8 cellular contexts compared by ENCODE assay signal in the genomic region with DNA sequence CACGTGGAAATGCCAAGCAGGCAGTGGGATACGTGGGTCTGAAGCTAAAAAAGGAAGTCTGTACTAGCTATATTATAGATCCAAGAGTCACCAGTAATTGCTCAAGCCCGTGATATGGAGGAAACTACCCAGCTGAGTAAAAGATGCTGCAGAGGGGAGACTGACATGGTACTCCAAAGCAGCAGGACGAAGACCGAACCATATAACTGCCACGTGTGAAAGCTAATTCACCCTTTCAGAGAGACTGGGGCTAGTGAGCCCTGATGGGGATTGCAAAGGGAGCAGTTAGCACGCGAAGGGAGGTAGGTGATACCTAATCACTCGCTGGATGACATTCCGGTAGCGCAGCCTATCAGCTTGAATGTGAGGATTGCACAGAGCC. TPM values are rescaled to one million over a fixed set of nuclear protein-coding genes. Genes with fewer than 3 reads are reported as not detected.
DNase-seq lines count a peak whose midpoint lies in the region; ATAC-seq, FAIRE-seq and TF ChIP-seq lines count a peak whose summit lies in the region.

No MANE protein-coding gene starts in this region.

- peak; percentile 46 for ATAC-seq in activated CD4-positive, alpha-beta T cell treated with anti-CD3 and anti-CD28 coated beads for 36 hours
- peak; percentile 29 for ATAC-seq in HG02763 (IDR thresholded peaks at IDR 0.05; ENCODE audit: unreplicated experiment)
- peak; percentile 48 for ATAC-seq in GM12878
- ATAC-seq in left lobe of liver, result peak; percentile 45
- ATAC-seq in GM21367 (IDR thresholded peaks at IDR 0.05; ENCODE audit: unreplicated experiment), result no peak

- intact Hi-C loops in activated CD4-positive, alpha-beta T cell treated with anti-CD3 and anti-CD28 coated beads for 36 hours (cut with DNase I, micrococcal nuclease), result loop anchor here (1.0 to 10.0 kb wide), 4 partner anchors 33 to 949 kb away; partner anchors contain the start of genes PTPN22 (in 1 of the 2), RSBN1 (in 1 of the 2) and SLC16A1 (in 1 of the 2)
- intact Hi-C loops in GM12878 (cut with micrococcal nuclease; ENCODE audit: unreplicated experiment), result loop anchor here (2.0 to 10.0 kb wide), 2 partner anchors 45 to 149 kb away; partner anchors contain the start of gene PHTF1
- intact Hi-C loops in tibial artery (cut with DNase I; ENCODE audit: low total_unique reads), result loop anchor here (10.0 kb wide), 2 partner anchors 89 to 149 kb away; partner anchors contain the start of genes PHTF1 and RSBN1

- no peaks in the 10 kb centered on the region for H3K9me3 ChIP-seq in GM12878 (replicated peaks; ENCODE audit: control insufficient read depth, insufficient read depth, low read length)
- no peaks in the 10 kb centered on the region for H3K9me3 ChIP-seq in tibial artery

- H2AFZ ChIP-seq in GM12878 (ENCODE audit: control insufficient read depth, low read depth, low read length), result peak overlapping the region; percentile 91

- POLR2A ChIA-PET in activated CD4-positive, alpha-beta T cell treated with anti-CD3 and anti-CD28 coated beads for 36 hours (lab: Charles Lee), result interaction anchor here (0.6 to 5.1 kb wide), 12 partner anchors 9 to 606 kb away, joined by 3 to 78 read pairs (median 4); partner anchors contain the start of genes HIPK1 and RSBN1
- POLR2A ChIA-PET in GM12878 (lab: Charles Lee), result interaction anchor here (0.7 to 5.8 kb wide), 20 partner anchors 9 to 145 kb away, joined by 3 to 68 read pairs (median 4); partner anchors contain the start of genes BCL2L15, HIPK1 and PHTF1

- SMC1A ChIA-PET in GM12878 (lab: Charles Lee; ENCODE audit: uncharacterized antibody, unreplicated experiment), result interaction anchor here (0.7 to 7.9 kb wide), 35 partner anchors 9 to 772 kb away, joined by 3 to 205 read pairs (median 5); partner anchors contain the start of genes BCL2L15, HIPK1 and PHTF1

- in situ Hi-C loops in GM12878 (cut with MboI), result loop anchor here (5.0 kb wide), 1 partner anchor 67 kb away; no protein-coding TSS in a partner anchor

- BruUV-seq in GM12878 (replicated peaks; lab: Mats Ljungman, UMichigan), result TSS peak; percentile 75

- DNase-seq in activated CD4-positive, alpha-beta T cell treated with anti-CD3 and anti-CD28 coated beads for 36 hours, result no peak
- no peak for DNase-seq in activated CD4-positive, alpha-beta T cell treated with anti-CD3 and anti-CD28 coated beads, Interleukin-2, amount 50 U/mL, for 48 hours
- DNase-seq in NCI-H510A (lab: John Stamatoyannopoulos, UW) (peak; percentile 50), GM12878 (ENCODE audit: low read depth, low spot score) (no peak), left lobe of liver (ENCODE audit: low spot score) (no peak), tibial artery (no peak)

- no peaks in the 10 kb centered on the region for H3K27me3 Mint-ChIP-seq in activated CD4-positive, alpha-beta T cell treated with anti-CD3 and anti-CD28 coated beads for 36 hours

- peak overlapping the region; percentile 96 for H3K4me2 ChIP-seq in GM12878 (ENCODE audit: control insufficient read depth, insufficient read depth)

- peaks cover 38% of the 10 kb centered on the region for H3K79me2 ChIP-seq in GM12878 (ENCODE audit: control insufficient read depth, insufficient read depth, low read length)

- peaks cover 49% of the 10 kb centered on the region for H3K36me3 Mint-ChIP-seq in activated CD4-positive, alpha-beta T cell treated with anti-CD3 and anti-CD28 coated beads for 36 hours (ENCODE audit: low read depth)

- no peak for TF ChIP-seq CTCF in GM12878 (IDR thresholded peaks at IDR 0.05 in 2 of 3, conservative IDR thresholded peaks at IDR 0.05 in 1 of 3; ENCODE audit: control insufficient read depth in 2 of 3, extremely low read depth in 1 of 3, insufficient read depth in 1 of 3, low read depth in 3 of 3, low read length in 3 of 3)
- TF ChIP-seq CTCF in tibial artery (IDR thresholded peaks at IDR 0.05), result no peak

- no peaks in the 10 kb centered on the region for H4K20me1 ChIP-seq in GM12878 (ENCODE audit: control insufficient read depth, insufficient read depth)

- TF ChIP-seq EP300 in GM12878 (IDR thresholded peaks at IDR 0.05; ENCODE audit: borderline replicate concordance in 1 of 2, control insufficient read depth in 1 of 2, low read depth in 2 of 2, low read length in 2 of 2), result no peak

- H3K27ac Mint-ChIP-seq in activated CD4-positive, alpha-beta T cell treated with anti-CD3 and anti-CD28 coated beads for 36 hours, result peak overlapping the region; percentile 96

- peak overlapping the region; percentile 88 for H3K4me3 ChIP-seq in GM12878
- peak overlapping the region; percentile 61 to 87 for H3K4me3 ChIP-seq in tibial artery

- H3K4me3 Mint-ChIP-seq in activated CD4-positive, alpha-beta T cell treated with anti-CD3 and anti-CD28 coated beads for 36 hours, result peak overlapping the region; percentile 85

- peaks cover 58% of the 10 kb centered on the region for H3K4me1 Mint-ChIP-seq in activated CD4-positive, alpha-beta T cell treated with anti-CD3 and anti-CD28 coated beads for 36 hours

- CTCF ChIA-PET in activated CD4-positive, alpha-beta T cell treated with anti-CD3 and anti-CD28 coated beads for 36 hours (lab: Charles Lee), result interaction anchor here (0.6 to 6.0 kb wide), 15 partner anchors 25 to 831 kb away, joined by 3 to 62 read pairs (median 5); partner anchors contain the start of genes HIPK1, LRIG2 and RSBN1
- CTCF ChIA-PET in GM12878 (lab: Yijun Ruan, JAX), result interaction anchor here (0.6 to 7.7 kb wide), 18 partner anchors 11 to 92 kb away, joined by 3 to 79 read pairs (median 6); partner anchors contain the start of genes HIPK1, OLFML3 and RSBN1

- TF ChIP-seq RAD21 in GM12878 (IDR thresholded peaks at IDR 0.05; ENCODE audit: insufficient read depth, low read depth, low read length), result no peak

- WGBS in GM12878 (ENCODE audit: insufficient coverage, insufficient replicate concordance, low lambda C conversion rate, missing lambda C conversion rate), result 1% methylated on average over 11 of the region's 11 CpGs

- H3K36me3 ChIP-seq in GM12878 (ENCODE audit: control insufficient read depth in 2 of 2, insufficient read depth in 2 of 2, low read length in 1 of 2) (peaks cover 1 to 14% of the 10 kb centered on the region in 2 experiments; a peak in 2 of 4 replicates), tibial artery (peaks cover 5 to 37% (median 7%) of the 10 kb centered on the region in 3 donors)

- H3K27ac ChIP-seq in GM12878 (ENCODE audit: control insufficient read depth, insufficient read depth) (peak overlapping the region; percentile 88), tibial artery (peak overlapping the region; percentile 80 to 83)

- H3K9me3 Mint-ChIP-seq in activated CD4-positive, alpha-beta T cell treated with anti-CD3 and anti-CD28 coated beads for 36 hours (ENCODE audit: low read depth), result no peaks in the 10 kb centered on the region

- RAD21 ChIA-PET in GM12878 (lab: Charles Lee; ENCODE audit: unreplicated experiment), result interaction anchor here (0.8 to 4.0 kb wide), 17 partner anchors 15 to 1189 kb away, joined by 3 to 110 read pairs (median 7); partner anchors contain the start of genes BCL2L15, HIPK1, PHTF1 and RSBN1

- TF ChIP-seq POLR2A in GM12878 (IDR thresholded peaks at IDR 0.05; ENCODE audit: low read depth, low read length), result no peak

- peak overlapping the region; percentile 85 for H3K9ac ChIP-seq in GM12878 (ENCODE audit: control insufficient read depth, insufficient read depth, low read length)

- FAIRE-seq in GM12878 (lab: Jason Lieb, UNC), result peak; percentile 72

- no peaks in the 10 kb centered on the region for H3K27me3 ChIP-seq in GM12878 (replicated peaks in 1 of 2; ENCODE audit: control insufficient read depth in 2 of 2, insufficient read depth in 2 of 2, low read length in 1 of 2)
- no peaks in the 10 kb centered on the region for H3K27me3 ChIP-seq in tibial artery

- peaks cover 3% of the 10 kb centered on the region for H3K4me1 ChIP-seq in GM12878 (ENCODE audit: control insufficient read depth, insufficient read depth, low read length)
- H3K4me1 ChIP-seq in tibial artery, result peaks cover 0 to 30% (median 12%) of the 10 kb centered on the region in 4 donors

RNA-seq across cellular contexts. Expression of gene AP4B1, which starts 0.3 kb away (rescaled TPM):
- 10 to 100 TPM; 27.7 to 39.2 TPM for total RNA-seq in activated CD4-positive, alpha-beta T cell treated with anti-CD3 and anti-CD28 coated beads for 36 hours
- total RNA-seq in GM12878 (2013; cell fraction: nucleolus; rRNA removed), result 148 and 154 TPM in 2 replicates
- 33.5 and 37.3 TPM in 2 replicates for total RNA-seq in GM12878 (2014; rRNA removed)
- total RNA-seq in GM12878 (2014; rRNA removed; fragmentation: Illumina TruSeq; extraction: Trizol), result 29.3 and 29.7 TPM in 2 replicates
- total RNA-seq in GM12878 (2021), result 23.8 and 30.7 TPM in 2 replicates
- polyA plus RNA-seq in GM12878 (2011; ENCODE audit: low read depth), result 22.7 TPM
- 61.0 and 77.0 TPM in 2 replicates for polyA plus RNA-seq in GM12878 (2011; rRNA removed)
- polyA plus RNA-seq in GM12878 (2011; cell fraction: cytosol; rRNA removed), result 39.0 and 42.6 TPM in 2 replicates
- polyA plus RNA-seq in GM12878 (2011; cell fraction: nucleus; rRNA removed), result 122 and 127 TPM in 2 replicates
- 23.5 and 25.9 TPM in 2 replicates for polyA plus RNA-seq in GM12878 (2012)
- 36.7 and 44.0 TPM in 2 replicates for polyA plus RNA-seq in GM12878 (2014; fragmentation: Illumina TruSeq; extraction: Trizol)
- 10 to 100 TPM; 27.2 to 29.0 TPM for polyA plus RNA-seq in GM12878 (2014; fragmentation: Nextera tagmentation; extraction: Ambion mirVana)
- 31.2 and 40.7 TPM in 2 replicates for polyA plus RNA-seq in GM12878 (2014; rRNA removed)
- 10 to 100 TPM; 32.6 to 38.1 TPM for polyA plus RNA-seq in GM12878 (2016; fragmentation: Nextera tagmentation; extraction: Ambion mirVana)
- polyA minus RNA-seq in GM12878 (2011; rRNA and poly(A)+ RNA removed), result 40.2 and 49.7 TPM in 2 replicates
- polyA minus RNA-seq in GM12878 (2011; cell fraction: cytosol; rRNA and poly(A)+ RNA removed), result 14.0 and 22.0 TPM in 2 replicates
- polyA minus RNA-seq in GM12878 (2011; cell fraction: nucleus; rRNA and poly(A)+ RNA removed), result 26.4 and 37.2 TPM in 2 replicates
- total RNA-seq in left lobe of liver, result 6.4 TPM

RNA-seq across cellular contexts. Expression of gene DCLRE1B, which starts 0.8 kb away (rescaled TPM):
- total RNA-seq in activated CD4-positive, alpha-beta T cell treated with anti-CD3 and anti-CD28 coated beads for 36 hours, result 10 to 100 TPM; 18.2 to 21.8 TPM
- total RNA-seq in GM12878 (2013; cell fraction: nucleolus; rRNA removed), result 4.6 and 5.2 TPM in 2 replicates
- total RNA-seq in GM12878 (2014; rRNA removed), result 13.5 and 13.8 TPM in 2 replicates
- total RNA-seq in GM12878 (2014; rRNA removed; fragmentation: Illumina TruSeq; extraction: Trizol), result 11.9 and 12.8 TPM in 2 replicates
- total RNA-seq in GM12878 (2021), result 13.6 and 14.3 TPM in 2 replicates
- 4.5 TPM for polyA plus RNA-seq in GM12878 (2011; ENCODE audit: low read depth)
- polyA plus RNA-seq in GM12878 (2011; rRNA removed), result 5.5 and 7.4 TPM in 2 replicates
- polyA plus RNA-seq in GM12878 (2011; cell fraction: cytosol; rRNA removed), result 9.8 and 10.6 TPM in 2 replicates
- 4.3 and 6.0 TPM in 2 replicates for polyA plus RNA-seq in GM12878 (2011; cell fraction: nucleus; rRNA removed)
- 6.1 and 6.2 TPM in 2 replicates for polyA plus RNA-seq in GM12878 (2012)
- 13.3 and 15.6 TPM in 2 replicates for polyA plus RNA-seq in GM12878 (2014; fragmentation: Illumina TruSeq; extraction: Trizol)
- polyA plus RNA-seq in GM12878 (2014; fragmentation: Nextera tagmentation; extraction: Ambion mirVana), result 1 to 10 TPM; 5.4 to 7.4 TPM
- polyA plus RNA-seq in GM12878 (2014; rRNA removed), result 10.3 and 13.0 TPM in 2 replicates
- 10 to 100 TPM; 16.5 to 18.3 TPM for polyA plus RNA-seq in GM12878 (2016; fragmentation: Nextera tagmentation; extraction: Ambion mirVana)
- polyA minus RNA-seq in GM12878 (2011; rRNA and poly(A)+ RNA removed), result 6.8 and 10.5 TPM in 2 replicates
- 5.6 and 7.2 TPM in 2 replicates for polyA minus RNA-seq in GM12878 (2011; cell fraction: cytosol; rRNA and poly(A)+ RNA removed)
- 2.3 and 5.5 TPM in 2 replicates for polyA minus RNA-seq in GM12878 (2011; cell fraction: nucleus; rRNA and poly(A)+ RNA removed)
- total RNA-seq in left lobe of liver, result 1.6 TPM

RNA-seq across cellular contexts. Expression of gene BCL2L15, which starts 16.9 kb away (rescaled TPM):
- 1 to 10 TPM; 1.1 to 1.3 TPM for total RNA-seq in activated CD4-positive, alpha-beta T cell treated with anti-CD3 and anti-CD28 coated beads for 36 hours
- total RNA-seq in GM12878 (2013; cell fraction: nucleolus; rRNA removed), result 6.2 and 13.1 TPM in 2 replicates
- 0.76 and 1.2 TPM in 2 replicates for total RNA-seq in GM12878 (2014; rRNA removed)
- 0.67 and 1.1 TPM in 2 replicates for total RNA-seq in GM12878 (2014; rRNA removed; fragmentation: Illumina TruSeq; extraction: Trizol)
- total RNA-seq in GM12878 (2021), result 0.43 and 0.87 TPM in 2 replicates
- 0.30 TPM for polyA plus RNA-seq in GM12878 (2011; ENCODE audit: low read depth)
- 1.1 and 1.4 TPM in 2 replicates for polyA plus RNA-seq in GM12878 (2011; rRNA removed)
- 0.24 and 0.28 TPM in 2 replicates for polyA plus RNA-seq in GM12878 (2011; cell fraction: cytosol; rRNA removed)
- 1.6 and 2.0 TPM in 2 replicates for polyA plus RNA-seq in GM12878 (2011; cell fraction: nucleus; rRNA removed)
- 0.18 and 0.46 TPM in 2 replicates for polyA plus RNA-seq in GM12878 (2012)
- polyA plus RNA-seq in GM12878 (2014; fragmentation: Illumina TruSeq; extraction: Trizol), result 0.51 and 0.62 TPM in 2 replicates
- under 1 TPM; 0.42 to 0.56 TPM for polyA plus RNA-seq in GM12878 (2014; fragmentation: Nextera tagmentation; extraction: Ambion mirVana)
- polyA plus RNA-seq in GM12878 (2014; rRNA removed), result 0.61 and 0.74 TPM in 2 replicates
- under 1 TPM; 0.48 to 0.57 TPM for polyA plus RNA-seq in GM12878 (2016; fragmentation: Nextera tagmentation; extraction: Ambion mirVana)
- polyA minus RNA-seq in GM12878 (2011; rRNA and poly(A)+ RNA removed), result 0.95 and 1.9 TPM in 2 replicates
- polyA minus RNA-seq in GM12878 (2011; cell fraction: cytosol; rRNA and poly(A)+ RNA removed), result 0.27 and 0.83 TPM in 2 replicates
- polyA minus RNA-seq in GM12878 (2011; cell fraction: nucleus; rRNA and poly(A)+ RNA removed), result 1.2 and 2.0 TPM in 2 replicates
- total RNA-seq in left lobe of liver, result 0.13 TPM

RNA-seq across cellular contexts. Expression of gene HIPK1, which starts 24.8 kb away (rescaled TPM):
- 10 to 100 TPM; 42.2 to 50.3 TPM for total RNA-seq in activated CD4-positive, alpha-beta T cell treated with anti-CD3 and anti-CD28 coated beads for 36 hours
- 23.1 and 25.9 TPM in 2 replicates for total RNA-seq in GM12878 (2013; cell fraction: nucleolus; rRNA removed)
- total RNA-seq in GM12878 (2014; rRNA removed) (14.3 and 16.1 TPM in 2 replicates), GM12878 (2014; rRNA removed; fragmentation: Illumina TruSeq; extraction: Trizol) (10.4 and 11.6 TPM in 2 replicates), GM12878 (2021) (26.5 and 28.0 TPM in 2 replicates), left lobe of liver (27.1 TPM)
- 7.9 TPM for polyA plus RNA-seq in GM12878 (2011; ENCODE audit: low read depth)
- polyA plus RNA-seq in GM12878 (2011; rRNA removed) (26.9 and 33.9 TPM in 2 replicates), GM12878 (2014; fragmentation: Illumina TruSeq; extraction: Trizol) (17.5 and 26.6 TPM in 2 replicates), GM12878 (2014; fragmentation: Nextera tagmentation; extraction: Ambion mirVana) (1 to 10 TPM; 4.2 to 4.5 TPM), GM12878 (2014; rRNA removed) (12.5 and 13.4 TPM in 2 replicates), GM12878 (2016; fragmentation: Nextera tagmentation; extraction: Ambion mirVana) (1 to 10 TPM; 4.8 to 6.1 TPM)
- polyA plus RNA-seq in GM12878 (2011; cell fraction: cytosol; rRNA removed), result 31.9 and 32.8 TPM in 2 replicates
- polyA plus RNA-seq in GM12878 (2011; cell fraction: nucleus; rRNA removed), result 34.9 and 47.6 TPM in 2 replicates
- polyA plus RNA-seq in GM12878 (2012), result 8.5 and 11.6 TPM in 2 replicates
- polyA minus RNA-seq in GM12878 (2011; rRNA and poly(A)+ RNA removed), result 113 and 122 TPM in 2 replicates
- polyA minus RNA-seq in GM12878 (2011; cell fraction: cytosol; rRNA and poly(A)+ RNA removed), result 35.3 and 36.7 TPM in 2 replicates
- polyA minus RNA-seq in GM12878 (2011; cell fraction: nucleus; rRNA and poly(A)+ RNA removed), result 24.9 and 29.2 TPM in 2 replicates

RNA-seq across cellular contexts. Expression of gene PTPN22, which starts 32.8 kb away (rescaled TPM):
- total RNA-seq in activated CD4-positive, alpha-beta T cell treated with anti-CD3 and anti-CD28 coated beads for 36 hours, result 10 to 100 TPM; 42.4 to 52.6 TPM
- 139 and 163 TPM in 2 replicates for total RNA-seq in GM12878 (2013; cell fraction: nucleolus; rRNA removed)
- total RNA-seq in GM12878 (2014; rRNA removed) (43.3 and 55.3 TPM in 2 replicates), GM12878 (2014; rRNA removed; fragmentation: Illumina TruSeq; extraction: Trizol) (62.1 and 66.0 TPM in 2 replicates), GM12878 (2021) (39.5 and 46.6 TPM in 2 replicates), left lobe of liver (0.38 TPM)
- polyA plus RNA-seq in GM12878 (2011; ENCODE audit: low read depth), result 16.1 TPM
- polyA plus RNA-seq in GM12878 (2011; rRNA removed) (29.6 and 45.0 TPM in 2 replicates), GM12878 (2014; fragmentation: Illumina TruSeq; extraction: Trizol) (65.1 and 89.6 TPM in 2 replicates), GM12878 (2014; fragmentation: Nextera tagmentation; extraction: Ambion mirVana) (10 to 100 TPM; 30.3 to 32.3 TPM), GM12878 (2014; rRNA removed) (21.1 and 22.8 TPM in 2 replicates), GM12878 (2016; fragmentation: Nextera tagmentation; extraction: Ambion mirVana) (10 to 100 TPM; 47.0 to 49.6 TPM)
- 8.7 and 12.8 TPM in 2 replicates for polyA plus RNA-seq in GM12878 (2011; cell fraction: cytosol; rRNA removed)
- 36.0 and 36.3 TPM in 2 replicates for polyA plus RNA-seq in GM12878 (2011; cell fraction: nucleus; rRNA removed)
- polyA plus RNA-seq in GM12878 (2012), result 28.2 and 29.1 TPM in 2 replicates
- 22.6 and 44.8 TPM in 2 replicates for polyA minus RNA-seq in GM12878 (2011; rRNA and poly(A)+ RNA removed)
- polyA minus RNA-seq in GM12878 (2011; cell fraction: cytosol; rRNA and poly(A)+ RNA removed), result 9.9 and 18.0 TPM in 2 replicates
- polyA minus RNA-seq in GM12878 (2011; cell fraction: nucleus; rRNA and poly(A)+ RNA removed), result 34.8 and 53.2 TPM in 2 replicates
